21 cellular contexts compared by ENCODE assay signal in genomic region chr4:3740256-3740655, GRCh38. TPM values are rescaled to one million over a fixed set of nuclear protein-coding genes. Genes with fewer than 3 reads are reported as not detected.
"Had no signal": no experiment of that assay in that cellular context is flagged by ENCODE, and none has a peak within 500 bp of the region (broad histone marks: within the 10 kb centered on the region; RNA-seq: fewer than 3 reads in every experiment).

No MANE protein-coding gene starts in this region.

- H3K36me3 ChIP-seq: colonic mucosa, pancreas, suprapubic skin, thyroid gland, upper lobe of left lung, uterus had no signal

- H3K9me3 ChIP-seq: colonic mucosa, pancreas, thyroid gland, uterus had no signal

- DNase-seq: colonic mucosa; effector CD8-positive, alpha-beta T cell; foreskin melanocyte; head of caudate nucleus; kidney; left cardiac atrium; left ventricle myocardium superior; mesenchymal stem cell; naive thymus-derived CD4-positive, alpha-beta T cell; nephron progenitor cell; nucleus accumbens; stimulated activated CD4-positive, alpha-beta T cell treated with anti-CD3 and anti-CD28 coated beads, Interleukin-4, amount 100 ng/mL, for 1 hour; stimulated activated CD8-positive, alpha-beta memory T cell treated with anti-CD3 and anti-CD28 coated beads, Interleukin-4, amount 100 ng/mL, for 48 hours; stimulated activated naive CD8-positive, alpha-beta T cell treated with anti-CD3 and anti-CD28 coated beads, Interleukin-15, Interleukin-2, amounts not matched to agents 100 U/mL and 50 U/mL, for 24 hours; thyroid gland; upper lobe of left lung; uterus had no signal

- H3K4me3 ChIP-seq: colonic mucosa, hepatocyte, lung, pancreas, suprapubic skin, thyroid gland, upper lobe of left lung, uterus had no signal

- H2AFZ ChIP-seq: hepatocyte had no signal

- H3K27ac ChIP-seq: colonic mucosa, hepatocyte, pancreas, suprapubic skin, thyroid gland, upper lobe of left lung, uterus had no signal

- H3K27me3 ChIP-seq: uterus had no signal

- H3K79me2 ChIP-seq: hepatocyte had no signal

- H3K4me2 ChIP-seq: hepatocyte had no signal

- H3K4me1 ChIP-seq: colonic mucosa, pancreas, thyroid gland, uterus had no signal

RNA-seq across cellular contexts. Expression of gene ADRA2C, which starts 25.9 kb away (rescaled TPM):
- total RNA-seq: naive thymus-derived CD4-positive, alpha-beta T cell had no signal
